Comparison of ENCODE assay signal across 1 cellular context in genomic region chr2:232611559-232612218, GRCh38.
TF ChIP-seq lines count a peak whose summit lies in the region.

No MANE protein-coding gene starts in this region.

TF ChIP-seq in K562, 482 proteins besides CTCF, POLR2A, EP300 and RAD21:
- TF ChIP-seq ZBTB7A (IDR thresholded peaks at IDR 0.05; ENCODE audit: borderline replicate concordance, control insufficient read depth, low read depth, low read length) (peak; percentile 17; the same call in 1 of the 2 replicates), SMC3 (conservative IDR thresholded peaks at IDR 0.05; ENCODE audit: insufficient read depth, low read depth, low read length) (peak; percentile 43; the same call in 1 of the 2 replicates), SETDB1 (IDR thresholded peaks at IDR 0.05; ENCODE audit: low read length) (no peak), ZFX (CRISPR knock-in tag; IDR thresholded peaks at IDR 0.05) (no peak), MYC (IDR thresholded peaks at IDR 0.05; ENCODE audit: low read depth, low read length) (0 out of 2 replicates have a peak, but pooled peaks have one; percentile 44), MYC (CRISPR knock-in tag; IDR thresholded peaks at IDR 0.05; ENCODE audit: borderline replicate concordance, low read depth) (no peak), KAT2B (IDR thresholded peaks at IDR 0.05; ENCODE audit: low read depth, low read length) (no peak), DNMT1 (IDR thresholded peaks at IDR 0.05) (no peak), THRAP3 (IDR thresholded peaks at IDR 0.05; ENCODE audit: borderline replicate concordance) (no peak), CTCFL (IDR thresholded peaks at IDR 0.05; ENCODE audit: borderline replicate concordance, insufficient read depth, low read depth, low read length, poor library complexity, severe bottlenecking) (peak; percentile 59), PRMT5 (CRISPR knock-in tag; IDR thresholded peaks at IDR 0.05) (no peak)
- TF ChIP-seq, protein P1, sequence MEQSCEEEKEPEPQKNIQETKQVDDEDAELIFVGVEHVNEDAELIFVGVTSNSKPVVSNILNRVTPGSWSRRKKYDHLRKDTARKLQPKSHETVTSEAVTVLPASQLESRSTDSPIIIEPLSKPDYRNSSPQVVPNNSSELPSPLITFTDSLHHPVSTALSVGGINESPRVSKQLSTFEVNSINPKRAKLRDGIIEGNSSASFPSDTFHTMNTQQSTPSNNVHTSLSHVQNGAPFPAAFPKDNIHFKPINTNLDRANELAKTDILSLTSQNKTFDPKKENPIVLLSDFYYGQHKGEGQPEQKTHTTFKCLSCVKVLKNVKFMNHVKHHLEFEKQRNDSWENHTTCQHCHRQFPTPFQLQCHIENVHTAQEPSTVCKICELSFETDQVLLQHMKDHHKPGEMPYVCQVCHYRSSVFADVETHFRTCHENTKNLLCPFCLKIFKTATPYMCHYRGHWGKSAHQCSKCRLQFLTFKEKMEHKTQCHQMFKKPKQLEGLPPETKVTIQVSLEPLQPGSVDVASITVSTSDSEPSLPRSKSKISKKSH (CRISPR knock-in tag; IDR thresholded peaks at IDR 0.05), result no peak
